9 cellular contexts compared by ENCODE assay signal in the genomic region with DNA sequence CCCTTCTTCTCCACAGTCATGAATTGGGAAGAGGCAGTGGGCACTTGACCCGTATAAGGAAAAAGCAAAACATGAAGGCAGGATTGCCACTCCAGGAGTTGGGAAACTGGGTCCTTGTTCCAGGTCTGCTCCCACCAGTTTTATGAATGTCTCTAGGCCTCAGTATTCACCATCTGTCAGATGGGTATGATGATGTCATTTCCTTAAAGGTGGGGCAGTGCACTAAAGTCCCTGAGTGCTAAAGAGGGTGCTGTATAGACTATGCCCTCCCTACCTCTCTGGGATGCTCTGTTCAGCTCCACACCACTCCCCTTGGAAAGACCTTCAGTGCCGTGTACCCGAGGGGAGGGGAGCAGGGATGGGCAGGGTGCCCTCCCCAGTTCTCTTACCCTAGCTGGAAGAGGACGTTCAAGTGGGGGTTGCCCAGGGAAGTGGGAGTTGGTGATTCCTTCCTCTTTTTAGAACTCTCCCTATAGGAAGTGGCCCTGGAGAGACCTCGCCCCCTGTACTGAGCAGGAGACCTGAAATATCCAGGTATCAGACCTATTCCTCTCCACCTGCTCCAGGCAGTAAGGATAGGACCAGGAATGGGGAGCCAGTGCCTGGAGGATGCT. TPM values are rescaled to one million over a fixed set of nuclear protein-coding genes. Genes with fewer than 3 reads are reported as not detected.
DNase-seq lines count a peak whose midpoint lies in the region; ATAC-seq and TF ChIP-seq lines count a peak whose summit lies in the region.
"Had no signal": no experiment of that assay in that cellular context is flagged by ENCODE, and none has a peak within 500 bp of the region (broad histone marks: within the 10 kb centered on the region; RNA-seq: fewer than 3 reads in every experiment).

No MANE protein-coding gene starts in this region.

- H3K18ac ChIP-seq in IMR-90 (ENCODE audit: low read depth, low read length), result peak overlapping the region; percentile 6; the same call in 1 of the 2 replicates

- peaks cover 0 to 14% (median 2%) of the 10 kb centered on the region in 5 experiments for H3K9me3 Mint-ChIP-seq in brain

- H3K36me3 ChIP-seq in IMR-90 (ENCODE audit: control insufficient read depth, insufficient read depth, low read length), result peaks cover 29% of the 10 kb centered on the region
- H3K36me3 ChIP-seq in mucosa of rectum (ENCODE audit: control insufficient read depth in 2 of 2, insufficient read depth in 2 of 2, low read length in 2 of 2), result peaks cover 3 to 19% of the 10 kb centered on the region in 2 donors

- H4K8ac ChIP-seq in IMR-90 (ENCODE audit: low read depth in 2 of 2, low read length in 2 of 2), result peak overlapping the region in 1 of 2 experiments; percentile 9; a peak in 1 of 4 replicates

- DNase-seq in IMR-90 (no peak), amniotic stem cell (lab: John Stamatoyannopoulos, UW) (no peak), NCI-H2081 (lab: John Stamatoyannopoulos, UW) (no peak), HCEC 1CT (no peak), cerebellum (ENCODE audit: low spot score) (no peak)
- DNase-seq: NCI-H1694 treated with DMSO at 0.1 percent for 48 hours had no signal

- peak overlapping the region; percentile 77 for H3K23ac ChIP-seq in IMR-90 (ENCODE audit: low read depth, low read length)

- H3K27me3 ChIP-seq in IMR-90 (ENCODE audit: control insufficient read depth, insufficient read depth, low read length) (no peaks in the 10 kb centered on the region), mucosa of rectum (ENCODE audit: control insufficient read depth in 2 of 2, insufficient read depth in 2 of 2, low read length in 2 of 2) (no peaks in the 10 kb centered on the region)

- in situ Hi-C loops in IMR-90 (cut with MboI; ENCODE audit: low sequenced_read_pairs), result no loop called here

- H4K5ac ChIP-seq in IMR-90 (ENCODE audit: low read depth, low read length), result no peak overlapping the region

- peaks cover 0 to 54% of the 10 kb centered on the region in 2 experiments; a peak in 2 of 4 replicates for H3K79me1 ChIP-seq in IMR-90 (ENCODE audit: low read depth in 1 of 2, low read length in 2 of 2)

- H3K27ac ChIP-seq in 22Rv1, result peak overlapping the region; percentile 93
- peak overlapping the region; percentile 88 for H3K27ac ChIP-seq in IMR-90 (ENCODE audit: insufficient read depth, low read length)
- H3K27ac ChIP-seq in mucosa of rectum (ENCODE audit: low read depth in 2 of 2, low read length in 2 of 2), result peak overlapping the region; percentile 96 to 99

- peak overlapping the region; percentile 87 for H2AK5ac ChIP-seq in IMR-90 (ENCODE audit: low read depth, low read length)

- WGBS in IMR-90 (ENCODE audit: extremely low coverage in 2 of 2, insufficient read length in 1 of 2), 2 experiments, result no CpG with 5 or more reads among the region's 5 CpGs

- H3K27me3 Mint-ChIP-seq in brain, result peaks cover 22% of the 10 kb centered on the region

- intact Hi-C loops in IMR-90 (cut with micrococcal nuclease), result loop anchor here (5.0 kb wide), 1 partner anchor 120 kb away; a partner anchor contains a TSS

- no peak for ATAC-seq in IMR-90 (ENCODE audit: low read depth)

- H3K4me3 Mint-ChIP-seq in brain, result peak overlapping the region; percentile 92 to 95 (median 93)

- no peaks in the 10 kb centered on the region for H3K9me3 ChIP-seq in IMR-90 (ENCODE audit: control insufficient read depth, insufficient read depth, low read length)
- H3K9me3 ChIP-seq in mucosa of rectum (ENCODE audit: control insufficient read depth in 2 of 2, low read length in 2 of 2), result no peaks in the 10 kb centered on the region

- TF ChIP-seq RAD21 in IMR-90 (IDR thresholded peaks at IDR 0.05; ENCODE audit: low read length), result no peak

- peak overlapping the region; percentile 25; the same call in 1 of the 2 replicates for H3K56ac ChIP-seq in IMR-90 (ENCODE audit: extremely low read depth, insufficient read depth, low read length)

- dilution Hi-C loops in IMR-90 (cut with HindIII; ENCODE audit: low sequenced_read_pairs, unreplicated experiment), result no loop called here

- H3K4me3 ChIP-seq in IMR-90 (ENCODE audit: insufficient read depth, low read depth, low read length) (peak overlapping the region; percentile 90), mucosa of rectum (ENCODE audit: low read length in 2 of 2) (peak overlapping the region; percentile 86 to 87)

- peaks cover 79% of the 10 kb centered on the region for H3K4me1 Mint-ChIP-seq in brain

- peak overlapping the region; percentile 93 for H3K9ac ChIP-seq in IMR-90 (ENCODE audit: low read depth, low read length)
- H3K9ac ChIP-seq in mucosa of rectum (ENCODE audit: low read depth in 1 of 2, low read length in 2 of 2), result peak overlapping the region; percentile 58 to 82

- H2AFZ ChIP-seq in IMR-90 (replicated peaks; ENCODE audit: low read length, poor library complexity), result no peak overlapping the region

- H2AK9ac ChIP-seq in IMR-90 (replicated peaks; ENCODE audit: low read depth, low read length, poor library complexity), result peak overlapping the region; percentile 99

- no peaks in the 10 kb centered on the region for H3K36me3 Mint-ChIP-seq in brain

- TF ChIP-seq POLR2A in IMR-90 (IDR thresholded peaks at IDR 0.05; ENCODE audit: low read depth, low read length), result no peak

- peaks cover 36% of the 10 kb centered on the region for H3K9me1 ChIP-seq in IMR-90 (ENCODE audit: insufficient read depth, low read length)

- no peak overlapping the region for H2BK15ac ChIP-seq in IMR-90 (ENCODE audit: low read depth, low read length)

- peak overlapping the region; percentile 96; the same call in 1 of the 2 replicates for H3K4ac ChIP-seq in IMR-90 (ENCODE audit: low read depth, low read length)

- CTCF ChIA-PET in IMR-90 (lab: Yijun Ruan, JAX), result interaction anchor here (1.2 kb wide), 1 partner anchor 111 kb away, joined by 3 read pairs; no protein-coding TSS in a partner anchor

- peak overlapping the region; percentile 89 to 98 (median 95) for H3K27ac Mint-ChIP-seq in brain

- H4K20me1 ChIP-seq in IMR-90 (ENCODE audit: insufficient read depth, low read length), result peaks cover 66% of the 10 kb centered on the region

- peak overlapping the region; percentile 92 for H3K4me2 ChIP-seq in IMR-90 (ENCODE audit: low read depth, low read length)

- peak overlapping the region; percentile 59 for H3K14ac ChIP-seq in IMR-90 (replicated peaks; ENCODE audit: low read depth, low read length)

- no peak overlapping the region for H2BK120ac ChIP-seq in IMR-90 (ENCODE audit: low read depth, low read length)

- no TSS peak for BruUV-seq in IMR-90 (replicated peaks; lab: Mats Ljungman, UMichigan)

- H2BK20ac ChIP-seq in IMR-90 (ENCODE audit: low read depth, low read length), result no peak overlapping the region

- H3K4me1 ChIP-seq in IMR-90 (ENCODE audit: control insufficient read depth, insufficient read depth, low read length) (peaks cover 44% of the 10 kb centered on the region), mucosa of rectum (ENCODE audit: control insufficient read depth in 2 of 2, insufficient read depth in 2 of 2, low read length in 2 of 2) (peaks cover 39 to 55% of the 10 kb centered on the region in 2 donors)

- POLR2A ChIA-PET in IMR-90 (lab: Charles Lee; ENCODE audit: unreplicated experiment), result interaction anchor here (0.5 kb wide), 1 partner anchor 108 kb away, joined by 7 read pairs; no protein-coding TSS in a partner anchor

- peak overlapping the region; percentile 87 for H2BK5ac ChIP-seq in IMR-90 (ENCODE audit: low read depth, low read length, poor library complexity, severe bottlenecking)

- peak overlapping the region; percentile 59; the same call in 1 of the 2 replicates for H4K91ac ChIP-seq in IMR-90 (ENCODE audit: insufficient read depth, low read depth, low read length)

- no peak for TF ChIP-seq CTCF in 22Rv1 (IDR thresholded peaks at IDR 0.05)
- TF ChIP-seq CTCF in IMR-90 (conservative IDR thresholded peaks at IDR 0.05; ENCODE audit: low read depth, low read length), result no peak
- no peak for TF ChIP-seq CTCF in brain (conservative IDR thresholded peaks at IDR 0.05)

TF ChIP-seq in IMR-90, 13 proteins besides CTCF, POLR2A, EP300 and RAD21 (continues in another document):
- TF ChIP-seq, protein P1, sequence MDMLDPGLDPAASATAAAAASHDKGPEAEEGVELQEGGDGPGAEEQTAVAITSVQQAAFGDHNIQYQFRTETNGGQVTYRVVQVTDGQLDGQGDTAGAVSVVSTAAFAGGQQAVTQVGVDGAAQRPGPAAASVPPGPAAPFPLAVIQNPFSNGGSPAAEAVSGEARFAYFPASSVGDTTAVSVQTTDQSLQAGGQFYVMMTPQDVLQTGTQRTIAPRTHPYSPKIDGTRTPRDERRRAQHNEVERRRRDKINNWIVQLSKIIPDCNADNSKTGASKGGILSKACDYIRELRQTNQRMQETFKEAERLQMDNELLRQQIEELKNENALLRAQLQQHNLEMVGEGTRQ (IDR thresholded peaks at IDR 0.05; ENCODE audit: low read depth, low read length), result no peak
- no peak for TF ChIP-seq MAZ (IDR thresholded peaks at IDR 0.05; ENCODE audit: borderline replicate concordance, low read depth, low read length)
- no peak for TF ChIP-seq BHLHE40 (IDR thresholded peaks at IDR 0.05; ENCODE audit: low read depth, low read length)
- no peak for TF ChIP-seq RCOR1 (IDR thresholded peaks at IDR 0.05; ENCODE audit: insufficient replicate concordance, low read length)
- no peak for TF ChIP-seq CHD1 (IDR thresholded peaks at IDR 0.05; ENCODE audit: low read depth, low read length)

RNA-seq across cellular contexts. Expression of a gene that starts 2.2 kb away (rescaled TPM):
- total RNA-seq in IMR-90 (2012; rRNA removed) (79.8 and 113 TPM in 2 replicates), cerebellum (49.1 TPM)
- polyA plus RNA-seq in IMR-90 (2012; rRNA removed) (262 and 304 TPM in 2 replicates), brain (ENCODE audit: insufficient read depth, low read depth, low replicate concordance) (108 TPM)
- 126 and 206 TPM in 2 replicates for polyA plus RNA-seq in IMR-90 (2012; cell fraction: cytosol; rRNA removed)
- polyA plus RNA-seq in IMR-90 (2012; cell fraction: nucleus; rRNA removed; ENCODE audit: low replicate concordance), result 161 and 251 TPM in 2 replicates

RNA-seq across cellular contexts. Expression of a gene that starts 18.6 kb away (rescaled TPM):
- total RNA-seq in IMR-90 (2012; rRNA removed) (1,170 and 2,401 TPM in 2 replicates), cerebellum (723 TPM)
- polyA plus RNA-seq in IMR-90 (2012; rRNA removed) (1,882 and 2,308 TPM in 2 replicates), brain (ENCODE audit: insufficient read depth, low read depth, low replicate concordance) (2,078 TPM)
- 437 and 806 TPM in 2 replicates for polyA plus RNA-seq in IMR-90 (2012; cell fraction: cytosol; rRNA removed)
- 76.8 and 944 TPM in 2 replicates for polyA plus RNA-seq in IMR-90 (2012; cell fraction: nucleus; rRNA removed; ENCODE audit: low replicate concordance)

RNA-seq across cellular contexts. Expression of a gene that starts 47.0 kb away (rescaled TPM):
- total RNA-seq in IMR-90 (2012; rRNA removed) (9.1 and 9.7 TPM in 2 replicates), cerebellum (6.9 TPM)
- polyA plus RNA-seq in IMR-90 (2012; rRNA removed) (14.9 and 16.1 TPM in 2 replicates), brain (ENCODE audit: insufficient read depth, low read depth, low replicate concordance) (9.2 TPM)
- 3.5 and 6.3 TPM in 2 replicates for polyA plus RNA-seq in IMR-90 (2012; cell fraction: cytosol; rRNA removed)
- polyA plus RNA-seq in IMR-90 (2012; cell fraction: nucleus; rRNA removed; ENCODE audit: low replicate concordance), result 23.8 and 64.0 TPM in 2 replicates
